8 cellular contexts compared by ENCODE assay signal in genomic region chr15:66386204-66387123, GRCh38. TPM values are rescaled to one million over a fixed set of nuclear protein-coding genes. Genes with fewer than 3 reads are reported as not detected.
DNase-seq lines count a peak whose midpoint lies in the region; ATAC-seq, FAIRE-seq and TF ChIP-seq lines count a peak whose summit lies in the region.

MAP2K1 (plus strand) TSS chr15:66386912; CDS start chr15:66387348, 436 bp downstream.

- H3K4me3 ChIP-seq in WI38 (ENCODE audit: low read depth, low read length) (peak within 1 kb of the TSS; percentile 90), bronchial epithelial cell (ENCODE audit: low read depth, low read length) (peak within 1 kb of the TSS; percentile 75)

- no peaks in the 10 kb centered on the region for H3K27me3 ChIP-seq in bronchial epithelial cell (ENCODE audit: control insufficient read depth, insufficient read depth, low read length)

- no peaks in the 10 kb centered on the region for H3K36me3 ChIP-seq in bronchial epithelial cell (ENCODE audit: control insufficient read depth, insufficient read depth, low read length)

- DNase-seq in AG08395 (ENCODE audit: low spot score), result peak; percentile 98
- DNase-seq in NCI-H2196 treated with DMSO at 0.1 percent for 48 hours (lab: John Stamatoyannopoulos, UW; ENCODE audit: unreplicated experiment), result peak; percentile 69
- peak; percentile 88 for DNase-seq in bronchial epithelial cell (ENCODE audit: low read depth)
- DNase-seq in iPS-NIHi7 (ENCODE audit: extremely low spot score), result peak; percentile 94
- DNase-seq in smooth muscle cell of the brain vasculature (ENCODE audit: low read depth, low spot score), result peak; percentile 89

- TF ChIP-seq CTCF in WI38 (IDR thresholded peaks at IDR 0.05; ENCODE audit: low read depth, low read length) (peak; percentile 51), bronchial epithelial cell (IDR thresholded peaks at IDR 0.05; ENCODE audit: insufficient read depth, low read length, severe bottlenecking) (peak; percentile 80)

- ATAC-seq in GM18873 (IDR thresholded peaks at IDR 0.05; ENCODE audit: low FRiP score, unreplicated experiment) (peak; percentile 74), HG03139 (IDR thresholded peaks at IDR 0.05; ENCODE audit: unreplicated experiment) (peak; percentile 71)

- no peak for FAIRE-seq in bronchial epithelial cell (lab: Jason Lieb, UNC)

RNA-seq across cellular contexts. Expression of gene MAP2K1, which starts in this region (rescaled TPM):
- total RNA-seq in bronchial epithelial cell, result 57.7 and 70.0 TPM in 2 replicates

Comparison
In these comparisons a context has a peak if more than half of its experiments do, and no peak if none do; other contexts are left out.
1. Peak in every context shown above with its lines: DNase-seq, ATAC-seq and H3K4me3 ChIP-seq.